19 cellular contexts compared by ENCODE assay signal in the genomic region with DNA sequence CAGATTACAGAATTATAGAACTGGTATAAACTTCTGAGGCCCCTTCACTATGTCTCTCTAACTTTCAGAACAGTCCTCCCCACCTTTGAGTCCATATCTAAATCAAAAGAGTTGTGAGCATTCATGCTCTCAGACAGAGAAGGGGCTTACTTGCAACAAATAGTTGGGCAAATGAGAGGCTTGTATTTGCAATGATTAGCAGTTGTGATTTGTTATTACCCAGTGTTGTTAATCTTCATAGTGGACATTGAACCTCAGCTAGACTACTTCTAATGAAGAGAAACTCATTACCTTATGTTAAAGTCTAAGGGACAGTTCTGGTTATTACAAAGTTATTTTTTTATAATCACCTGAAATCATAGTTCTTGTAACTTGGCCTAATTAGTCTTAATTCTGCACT.
"Had no signal": no experiment of that assay in that cellular context is flagged by ENCODE, and none has a peak within 500 bp of the region (broad histone marks: within the 10 kb centered on the region; RNA-seq: fewer than 3 reads in every experiment).

No MANE protein-coding gene starts in this region.

- DNase-seq: KBM-7; MG63; NCI-H1092 treated with DMSO at 0.1 percent for 48 hours; NCI-H1436; NCI-H187; NCI-H2029; NCI-H2081 treated with DMSO at 0.1 percent for 48 hours; NCI-H2171; NCI-H345; NCI-H446 treated with DMSO at 0.1 percent for 48 hours; NCI-H510A treated with DMSO at 0.1 percent for 48 hours; NCI-H82; NK-92 treated with Interleukin-12 subunit alpha and Interleukin-12 subunit beta, amount 100 ng/mL, for 24 hours; Right ventricle myocardium superior; RPMI8226; SIG-M5; SK-N-SH; T-helper 1 cell had no signal

- H3K27me3 ChIP-seq: MG63 had no signal

- H3K9me2 ChIP-seq: SK-N-SH had no signal

- H3K4me3 ChIP-seq: MG63 had no signal

- H3K36me3 ChIP-seq: MG63 had no signal

- FAIRE-seq: RCC 7860 had no signal

- H3K9ac ChIP-seq: SK-N-SH had no signal

- H3K4me2 ChIP-seq: SK-N-SH had no signal

- H3K9me3 ChIP-seq: MG63, SK-N-SH had no signal
